Comparison of ENCODE assay signal across 17 cellular contexts in the genomic region with DNA sequence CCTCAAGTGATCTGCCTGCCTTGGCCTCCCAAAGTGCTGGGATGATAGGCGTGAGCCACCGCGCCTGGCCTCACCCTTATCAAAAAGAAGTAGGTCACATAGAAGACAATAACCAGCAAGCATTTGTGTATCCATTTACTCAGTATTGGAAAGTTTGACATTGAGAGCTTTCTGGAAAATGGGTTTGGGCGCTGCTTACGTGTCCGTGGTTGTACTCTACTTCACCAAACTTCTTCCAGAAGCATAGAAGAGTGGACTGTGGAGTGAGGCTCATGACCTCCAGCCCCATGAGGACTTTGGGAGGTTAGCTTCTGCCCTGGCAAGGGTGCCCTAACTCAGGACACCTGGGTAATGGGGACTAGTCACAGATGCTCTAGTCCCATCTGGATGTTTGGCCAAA. TPM values are rescaled to one million over a fixed set of nuclear protein-coding genes. Genes with fewer than 3 reads are reported as not detected.
A peak's percentile ranks its signal among the peaks of the same experiment; 100 is the strongest.
DNase-seq lines count a peak whose midpoint lies in the region; ATAC-seq and TF ChIP-seq lines count a peak whose summit lies in the region.
"Had no signal": no experiment of that assay in that cellular context is flagged by ENCODE, and none has a peak within 500 bp of the region (broad histone marks: within the 10 kb centered on the region; RNA-seq: fewer than 3 reads in every experiment).

No MANE protein-coding gene starts in this region.

- POLR2A ChIA-PET in HEK293 (lab: Yijun Ruan, JAX): interaction anchor here (0.6 kb wide), 1 partner anchor 144 kb away, joined by 4 read pairs; no protein-coding TSS in a partner anchor

- no peak for TF ChIP-seq EP300 in transverse colon (IDR thresholded peaks at IDR 0.05; ENCODE audit: low read depth)

- TF ChIP-seq CTCF in HEK293 (tag by site-specific recombination; IDR thresholded peaks at IDR 0.05) (no peak), body of pancreas (IDR thresholded peaks at IDR 0.05) (no peak), right lobe of liver (IDR thresholded peaks at IDR 0.05) (no peak), transverse colon (IDR thresholded peaks at IDR 0.05) (no peak), right atrium auricular region (IDR thresholded peaks at IDR 0.05) (no peak)

- H3K27ac Mint-ChIP-seq in activated T-helper 17 cell treated with anti-CD3 and anti-CD28 coated beads, Interleukin-2, amount 50 U/mL, for 72 hours: no peak overlapping the region

- 76 to 89% methylated on average over 6 of the region's 6 CpGs for WGBS in body of pancreas, 2 donors
- WGBS in right lobe of liver (ENCODE audit: insufficient coverage, low coverage, low lambda C conversion rate, missing lambda C conversion rate): 95% methylated on average over 6 of the region's 6 CpGs
- WGBS in transverse colon (ENCODE audit: low coverage in 1 of 2), 2 donors: 89 to 90% methylated on average over 3 to 6 of the region's 6 CpGs

- no peaks in the 10 kb centered on the region for H3K27me3 ChIP-seq in body of pancreas
- no peaks in the 10 kb centered on the region for H3K27me3 ChIP-seq in right lobe of liver
- no peaks in the 10 kb centered on the region for H3K27me3 ChIP-seq in transverse colon
- no peaks in the 10 kb centered on the region for H3K27me3 ChIP-seq in right atrium auricular region
- H3K27me3 ChIP-seq: brain microvascular endothelial cell had no signal

- H3K36me3 ChIP-seq in HEK293 (ENCODE audit: control insufficient read depth in 2 of 2, insufficient read depth in 1 of 2, low read length in 2 of 2) (no peaks in the 10 kb centered on the region), body of pancreas (replicated peaks in 1 of 2; ENCODE audit: insufficient read depth in 1 of 2, low read depth in 2 of 2) (no peaks in the 10 kb centered on the region), right lobe of liver (no peaks in the 10 kb centered on the region), transverse colon (no peaks in the 10 kb centered on the region), right atrium auricular region (no peaks in the 10 kb centered on the region)
- H3K36me3 ChIP-seq: brain microvascular endothelial cell had no signal

- TF ChIP-seq POLR2A in body of pancreas (IDR thresholded peaks at IDR 0.05): no peak
- no peak for TF ChIP-seq POLR2A in right lobe of liver (IDR thresholded peaks at IDR 0.05)
- TF ChIP-seq POLR2A in transverse colon (IDR thresholded peaks at IDR 0.05): no peak

- CTCF ChIA-PET in HEK293 (lab: Yijun Ruan, JAX): interaction anchor here (0.6 to 1.3 kb wide), 3 partner anchors 17 to 190 kb away, joined by 3 to 4 read pairs (median 4); no protein-coding TSS in a partner anchor

- H3K9me3 Mint-ChIP-seq in activated T-helper 17 cell treated with anti-CD3 and anti-CD28 coated beads, Interleukin-2, amount 50 U/mL, for 72 hours: no peaks in the 10 kb centered on the region
- H3K9me3 Mint-ChIP-seq: naive thymus-derived CD8-positive, alpha-beta T cell had no signal

- no peaks in the 10 kb centered on the region for H3K27me3 Mint-ChIP-seq in activated T-helper 17 cell treated with anti-CD3 and anti-CD28 coated beads, Interleukin-2, amount 50 U/mL, for 72 hours
- H3K27me3 Mint-ChIP-seq: B cell; naive thymus-derived CD8-positive, alpha-beta T cell had no signal

- no peak for DNase-seq in body of pancreas
- DNase-seq in right lobe of liver: no peak
- DNase-seq in transverse colon: no peak
- no peak for DNase-seq in MV-4-11 (lab: John Stamatoyannopoulos, UW)
- DNase-seq in right atrium auricular region (ENCODE audit: low spot score): no peak
- DNase-seq: activated CD4-positive, alpha-beta T cell treated with anti-CD3 and anti-CD28 coated beads for 48 hours; activated gamma-delta T cell; glutamatergic neuron; naive thymus-derived CD8-positive, alpha-beta T cell; NCI-H1105; NCI-H82; SIG-M5 had no signal

- H3K4me1 Mint-ChIP-seq in activated T-helper 17 cell treated with anti-CD3 and anti-CD28 coated beads, Interleukin-2, amount 50 U/mL, for 72 hours: peaks cover 5% of the 10 kb centered on the region

- H3K36me3 Mint-ChIP-seq in activated T-helper 17 cell treated with anti-CD3 and anti-CD28 coated beads, Interleukin-2, amount 50 U/mL, for 72 hours (ENCODE audit: low read depth): peaks cover 8% of the 10 kb centered on the region
- H3K36me3 Mint-ChIP-seq: naive thymus-derived CD8-positive, alpha-beta T cell had no signal

- H3K4me3 ChIP-seq in HEK293 (ENCODE audit: low read depth, low read length) (no peak overlapping the region), body of pancreas (no peak overlapping the region), right lobe of liver (no peak overlapping the region), transverse colon (no peak overlapping the region), right atrium auricular region (no peak overlapping the region)
- H3K4me3 ChIP-seq: coronary artery had no signal

- H3K4me1 ChIP-seq in HEK293 (ENCODE audit: control insufficient read depth, insufficient read depth, low read length): peaks cover 6% of the 10 kb centered on the region; the same call in 1 of the 2 replicates
- peaks cover 38% of the 10 kb centered on the region for H3K4me1 ChIP-seq in body of pancreas
- peaks cover 0 to 39% (median 13%) of the 10 kb centered on the region in 4 donors for H3K4me1 ChIP-seq in right lobe of liver
- H3K4me1 ChIP-seq in transverse colon: peaks cover 6 to 45% (median 32%) of the 10 kb centered on the region in 4 donors
- H3K4me1 ChIP-seq in right atrium auricular region: peaks cover 0 to 41% of the 10 kb centered on the region in 2 donors

- H3K4me3 Mint-ChIP-seq in activated T-helper 17 cell treated with anti-CD3 and anti-CD28 coated beads, Interleukin-2, amount 50 U/mL, for 72 hours: no peak overlapping the region
- H3K4me3 Mint-ChIP-seq: B cell had no signal

- ATAC-seq in body of pancreas (no peak), right lobe of liver (no peak)
- ATAC-seq in activated T-helper 17 cell treated with anti-CD3 and anti-CD28 coated beads, Interleukin-2, amount 50 U/mL, for 72 hours (replicated peaks): no peak
- ATAC-seq: naive thymus-derived CD8-positive, alpha-beta T cell had no signal

- H3K27ac ChIP-seq in HEK293 (ENCODE audit: extremely low read depth, low read depth, low read length) (no peak overlapping the region), body of pancreas (peak overlapping the region in 3 of 4 donors; percentile 27 to 56 (median 45)), right lobe of liver (peak overlapping the region; percentile 7 to 58 (median 56)), transverse colon (peak overlapping the region; percentile 50 to 80 (median 74)), right atrium auricular region (no peak overlapping the region)
- H3K27ac ChIP-seq: brain microvascular endothelial cell, coronary artery had no signal

- in situ Hi-C loops in transverse colon (cut with MboI; ENCODE audit: low pct_ligation_motif_present in 1 of 4, low pct_unique_long_range_greater_than_20kb in 1 of 4, low sequenced_read_pairs in 3 of 4): loop anchor here in 1 of 4 donors (25.0 kb wide), 1 partner anchor 185 kb away; no protein-coding TSS in a partner anchor

- no peaks in the 10 kb centered on the region for H3K9me3 ChIP-seq in HEK293 (ENCODE audit: control insufficient read depth, insufficient read depth, low read depth, low read length)
- no peaks in the 10 kb centered on the region for H3K9me3 ChIP-seq in body of pancreas
- H3K9me3 ChIP-seq in right lobe of liver: no peaks in the 10 kb centered on the region
- no peaks in the 10 kb centered on the region for H3K9me3 ChIP-seq in transverse colon
- H3K9me3 ChIP-seq in right atrium auricular region: no peaks in the 10 kb centered on the region

- intact Hi-C loops in body of pancreas (cut with DNase I): no loop called here
- intact Hi-C loops in right lobe of liver (cut with DNase I): no loop called here
- intact Hi-C loops in transverse colon (cut with DNase I; ENCODE audit: low total_unique reads): no loop called here

TF ChIP-seq in HEK293, 187 proteins besides CTCF, POLR2A, EP300 and RAD21:
- TF ChIP-seq ZNF175 (tag by site-specific recombination; IDR thresholded peaks at IDR 0.05): no peak
- no peak for TF ChIP-seq RBAK (tag by site-specific recombination; IDR thresholded peaks at IDR 0.05)
- TF ChIP-seq ZNF514 (tag by site-specific recombination; IDR thresholded peaks at IDR 0.05): no peak
- 0 out of 2 replicates have a peak, but pooled peaks have one; percentile 15 for TF ChIP-seq ZNF335 (tag by site-specific recombination; conservative IDR thresholded peaks at IDR 0.05)

RNA-seq across cellular contexts. Expression of a gene that starts 3.7 kb away (rescaled TPM):
- total RNA-seq in body of pancreas (10 to 100 TPM; 31.9 to 59.7 TPM), right lobe of liver (100 to 1,000 TPM in 2 of 6 experiments, 10 to 100 TPM in 4; 14.4 to 197 (median 28.6) TPM), transverse colon (10 to 100 TPM; 36.2 to 75.2 (median 43.2) TPM), right atrium auricular region (10 to 100 TPM; 41.3 to 73.9 TPM)
- total RNA-seq in activated T-helper 17 cell treated with anti-CD3 and anti-CD28 coated beads, Interleukin-2, amount 50 U/mL, for 72 hours: 100 to 1,000 TPM in 1 of 2 donors, 10 to 100 TPM in 1; 60.3 to 180 TPM

Comparison
In these comparisons a context has a peak if more than half of its experiments do, and no peak if none do; other contexts are left out.
1. H3K27ac ChIP-seq: peak in body of pancreas (3 of 4), right lobe of liver (3 of 3) and transverse colon (4 of 4); none in HEK293 (single experiment) and right atrium auricular region (0 of 2).